8 cellular contexts compared by ENCODE assay signal in the genomic region with DNA sequence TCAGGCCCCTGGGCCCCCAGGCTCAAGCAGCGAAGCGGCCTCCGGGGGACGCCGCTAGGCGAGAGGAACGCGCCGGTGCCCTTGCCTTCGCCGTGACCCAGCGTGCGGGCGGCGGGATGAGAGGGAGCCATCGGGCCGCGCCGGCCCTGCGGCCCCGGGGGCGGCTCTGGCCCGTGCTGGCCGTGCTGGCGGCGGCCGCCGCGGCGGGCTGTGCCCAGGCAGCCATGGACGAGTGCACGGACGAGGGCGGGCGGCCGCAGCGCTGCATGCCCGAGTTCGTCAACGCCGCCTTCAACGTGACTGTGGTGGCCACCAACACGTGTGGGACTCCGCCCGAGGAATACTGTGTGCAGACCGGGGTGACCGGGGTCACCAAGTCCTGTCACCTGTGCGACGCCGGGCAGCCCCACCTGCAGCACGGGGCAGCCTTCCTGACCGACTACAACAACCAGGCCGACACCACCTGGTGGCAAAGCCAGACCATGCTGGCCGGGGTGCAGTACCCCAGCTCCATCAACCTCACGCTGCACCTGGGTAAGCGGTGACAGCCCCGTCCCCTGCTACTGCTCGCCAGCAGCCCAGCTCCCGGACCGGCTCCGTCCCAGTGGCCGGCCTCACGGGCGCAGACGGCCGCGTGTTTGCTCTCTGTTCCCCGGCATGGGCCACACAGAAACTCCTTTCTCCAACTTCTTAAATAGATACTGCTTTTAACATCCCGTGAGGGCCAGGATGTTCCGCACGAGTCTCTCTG. TPM values are rescaled to one million over a fixed set of nuclear protein-coding genes. Genes with fewer than 3 reads are reported as not detected.
DNase-seq lines count a peak whose midpoint lies in the region; ATAC-seq and TF ChIP-seq lines count a peak whose summit lies in the region.

No MANE protein-coding gene starts in this region.

- H3K27me3 ChIP-seq in ovary, result no peaks in the 10 kb centered on the region

- peak in 1 of 3 donors; percentile 25 for TF ChIP-seq CTCF in ovary (IDR thresholded peaks at IDR 0.05)

- H3K4me1 ChIP-seq in ovary (ENCODE audit: insufficient read depth), result peaks cover 5% of the 10 kb centered on the region

- intact Hi-C loops in Right ventricle myocardium superior (cut with DNase I), result loop anchor here (10.0 kb wide), 1 partner anchor 71 kb away; no protein-coding TSS in a partner anchor
- intact Hi-C loops in ovary (cut with DNase I), result loop anchor here in 3 of 4 donors (2.0 to 10.0 kb wide), 5 partner anchors 51 to 614 kb away; partner anchors contain the start of gene ARPC5 (in 1 of the 3)

- peak overlapping the region; percentile 92 to 100 for H3K27ac ChIP-seq in ovary

- H3K4me3 ChIP-seq in ovary, result peak overlapping the region; percentile 62

- 0 to 1% (median 1%) methylated on average over 34 to 71 of the region's 71 CpGs for WGBS in ovary, 3 donors

- H3K9me3 ChIP-seq in ovary, result no peaks in the 10 kb centered on the region

- TF ChIP-seq POLR2A in ovary (IDR thresholded peaks at IDR 0.05), result peak; percentile 14

- peak; percentile 80 for DNase-seq in D341Med (ENCODE audit: low spot score)
- DNase-seq in NCI-H69 (lab: John Stamatoyannopoulos, UW), result peak; percentile 87
- DNase-seq in activated T-helper 9 cell treated with anti-CD3 and anti-CD28 coated beads, Interleukin-2, amount 50 U/mL, for 16 hours (ENCODE audit: low read depth), result peak; percentile 3
- DNase-seq in Right ventricle myocardium superior, result peak; percentile 72
- DNase-seq in ovary, result peak; percentile 55 to 69 (median 63)
- DNase-seq in AML-193 (lab: John Stamatoyannopoulos, UW), result no peak

- no peak for TF ChIP-seq EP300 in ovary (IDR thresholded peaks at IDR 0.05)

- ATAC-seq in GM19438 (IDR thresholded peaks at IDR 0.05; ENCODE audit: low read depth, unreplicated experiment) (peak; percentile 74), HG03439 (IDR thresholded peaks at IDR 0.05; ENCODE audit: unreplicated experiment) (peak; percentile 69), Right ventricle myocardium superior (ENCODE audit: poor library complexity) (peak; percentile 31)

- H3K36me3 ChIP-seq in ovary, result no peaks in the 10 kb centered on the region

RNA-seq across cellular contexts. Expression of gene LAMC1, which starts 0.6 kb away (rescaled TPM):
- total RNA-seq in Right ventricle myocardium superior, result 87.5 TPM
- 10 to 100 TPM; 59.9 to 97.3 (median 85.2) TPM for total RNA-seq in ovary
- polyA plus RNA-seq in ovary, result 100 to 1,000 TPM in 1 of 2 donors, 10 to 100 TPM in 1; 51.3 to 205 TPM

Comparison
In these comparisons a context has a peak if more than half of its experiments do, and no peak if none do; other contexts are left out.
1. DNase-seq: peak in D341Med (single experiment), NCI-H69 (single experiment), activated T-helper 9 cell treated with anti-CD3 and anti-CD28 coated beads, Interleukin-2, amount 50 U/mL, for 16 hours (single experiment), Right ventricle myocardium superior (single experiment) and ovary (5 of 5); none in AML-193 (0 of 2).
2. Peak in every context shown above with its lines, with median percentiles within 50 percentile points of each other: ATAC-seq.